In genomic region chr12:106223485-106224391, GRCh38 we compare ENCODE assay signal across 9 cellular contexts. TPM values are rescaled to one million over a fixed set of nuclear protein-coding genes. Genes with fewer than 3 reads are reported as not detected.
DNase-seq lines count a peak whose midpoint lies in the region; ATAC-seq and TF ChIP-seq lines count a peak whose summit lies in the region.
"Had no signal": no experiment of that assay in that cellular context is flagged by ENCODE, and none has a peak within 500 bp of the region (broad histone marks: within the 10 kb centered on the region; RNA-seq: fewer than 3 reads in every experiment).

No MANE protein-coding gene starts in this region.

- no peaks in the 10 kb centered on the region for H4K20me1 ChIP-seq in SU-DHL-6 (ENCODE audit: low read depth, low read length)

- peaks cover 18% of the 10 kb centered on the region for H3K4me1 Mint-ChIP-seq in CD8-positive, alpha-beta T cell (ENCODE audit: low read depth)
- peaks cover 23% of the 10 kb centered on the region for H3K4me1 Mint-ChIP-seq in activated naive CD8-positive, alpha-beta T cell treated with anti-CD3 and anti-CD28 coated beads, Interleukin-2, amount 10 ng/mL, durations not matched to agents 7 days and 5 days

- no peaks in the 10 kb centered on the region for H3K79me2 ChIP-seq in SU-DHL-6 (ENCODE audit: insufficient read depth, low read length)

- no peak overlapping the region for H3K27ac Mint-ChIP-seq in CD8-positive, alpha-beta T cell
- H3K27ac Mint-ChIP-seq in activated naive CD8-positive, alpha-beta T cell treated with anti-CD3 and anti-CD28 coated beads, Interleukin-2, amount 10 ng/mL, durations not matched to agents 7 days and 5 days: no peak overlapping the region

- no peaks in the 10 kb centered on the region for H3K9me2 ChIP-seq in SU-DHL-6 (replicated peaks; ENCODE audit: insufficient read depth, low read length)

- WGBS in heart left ventricle, 4 donors: 32 to 43% (median 39%) methylated on average over 9 of the region's 9 CpGs

- no peak for TF ChIP-seq POLR2A in heart left ventricle (IDR thresholded peaks at IDR 0.05)

- no peaks in the 10 kb centered on the region for H3K27me3 ChIP-seq in CD8-positive, alpha-beta T cell (ENCODE audit: insufficient read depth, low read length)
- H3K27me3 ChIP-seq in SU-DHL-6 (ENCODE audit: low read length) (no peaks in the 10 kb centered on the region), heart left ventricle (no peaks in the 10 kb centered on the region)

- H3K4me2 ChIP-seq in SU-DHL-6 (ENCODE audit: low read depth, low read length, poor library complexity, severe bottlenecking): no peak overlapping the region

- ATAC-seq in CD8-positive, alpha-beta T cell: peak; percentile 63
- peak; percentile 69 for ATAC-seq in GM21423 (IDR thresholded peaks at IDR 0.05; ENCODE audit: unreplicated experiment)
- ATAC-seq in activated naive CD8-positive, alpha-beta T cell treated with anti-CD3 and anti-CD28 coated beads, Interleukin-2, amount 10 ng/mL, durations not matched to agents 7 days and 5 days (ENCODE audit: low read depth): peak; percentile 65
- peak; percentile 38 to 79 (median 75) for ATAC-seq in heart left ventricle
- no peak for ATAC-seq in GM21717 (IDR thresholded peaks at IDR 0.05; ENCODE audit: unreplicated experiment)

- no peaks in the 10 kb centered on the region for H3F3A ChIP-seq in SU-DHL-6 (ENCODE audit: insufficient read depth)

- H3K36me3 ChIP-seq in CD8-positive, alpha-beta T cell (ENCODE audit: insufficient read depth, low read length): no peaks in the 10 kb centered on the region
- H3K36me3 ChIP-seq in SU-DHL-6 (ENCODE audit: low read length): no peaks in the 10 kb centered on the region
- no peaks in the 10 kb centered on the region for H3K36me3 ChIP-seq in heart left ventricle

- no peak overlapping the region for H3K9ac ChIP-seq in SU-DHL-6 (ENCODE audit: low read length)

- H3K9me3 Mint-ChIP-seq in CD8-positive, alpha-beta T cell: no peaks in the 10 kb centered on the region
- H3K9me3 Mint-ChIP-seq in activated naive CD8-positive, alpha-beta T cell treated with anti-CD3 and anti-CD28 coated beads, Interleukin-2, amount 10 ng/mL, durations not matched to agents 7 days and 5 days: no peaks in the 10 kb centered on the region

- no peak overlapping the region for H3K4me3 Mint-ChIP-seq in CD8-positive, alpha-beta T cell
- H3K4me3 Mint-ChIP-seq in activated naive CD8-positive, alpha-beta T cell treated with anti-CD3 and anti-CD28 coated beads, Interleukin-2, amount 10 ng/mL, durations not matched to agents 7 days and 5 days: no peak overlapping the region

- H3K27ac ChIP-seq in CD8-positive, alpha-beta T cell (ENCODE audit: low read depth, low read length): no peak overlapping the region
- H3K27ac ChIP-seq in SU-DHL-6 (ENCODE audit: low read depth, low read length) (no peak overlapping the region), heart left ventricle (no peak overlapping the region)

- no peaks in the 10 kb centered on the region for H3K9me3 ChIP-seq in CD8-positive, alpha-beta T cell (ENCODE audit: low read length)
- H3K9me3 ChIP-seq in SU-DHL-6 (ENCODE audit: insufficient read depth, low read length) (no peaks in the 10 kb centered on the region), heart left ventricle (peaks cover 0 to 1% (median 0%) of the 10 kb centered on the region in 12 donors)

- peaks cover 18% of the 10 kb centered on the region for H3K4me1 ChIP-seq in CD8-positive, alpha-beta T cell (ENCODE audit: insufficient read depth, low read length)
- peaks cover 0 to 19% (median 8%) of the 10 kb centered on the region in 12 donors for H3K4me1 ChIP-seq in heart left ventricle

- no peak overlapping the region for H3K4me3 ChIP-seq in CD8-positive, alpha-beta T cell (ENCODE audit: low read depth, low read length)
- H3K4me3 ChIP-seq in SU-DHL-6 (ENCODE audit: insufficient read depth, low read length, poor library complexity, severe bottlenecking): no peak overlapping the region
- H3K4me3 ChIP-seq in heart left ventricle: no peak overlapping the region

- H2AFZ ChIP-seq in SU-DHL-6 (ENCODE audit: low read depth, low read length, severe bottlenecking): no peak overlapping the region

- intact Hi-C loops in CD8-positive, alpha-beta T cell (cut with DNase I, micrococcal nuclease): loop anchor here (1.0 to 10.0 kb wide), 3 partner anchors 691 to 803 kb away; no protein-coding TSS in a partner anchor
- intact Hi-C loops in heart left ventricle (cut with DNase I): loop anchor here in 9 of 10 donors (1.0 to 10.0 kb wide), 6 partner anchors 86 to 803 kb away; partner anchors contain the start of gene NUAK1 (in 2 of the 9)

- TF ChIP-seq CTCF in CD8-positive, alpha-beta T cell (IDR thresholded peaks at IDR 0.05): peak; percentile 90
- TF ChIP-seq CTCF in SU-DHL-6 (IDR thresholded peaks at IDR 0.05; ENCODE audit: insufficient read depth, low read length, poor library complexity, severe bottlenecking) (peak; percentile 71), heart left ventricle (IDR thresholded peaks at IDR 0.05) (peak; percentile 92 to 98 (median 94))

- H3K27me3 Mint-ChIP-seq in CD8-positive, alpha-beta T cell (ENCODE audit: low read depth): peaks cover 6% of the 10 kb centered on the region
- H3K27me3 Mint-ChIP-seq in activated naive CD8-positive, alpha-beta T cell treated with anti-CD3 and anti-CD28 coated beads, Interleukin-2, amount 10 ng/mL, durations not matched to agents 7 days and 5 days: peaks cover 8% of the 10 kb centered on the region

- CTCF ChIA-PET in CD8-positive, alpha-beta T cell (lab: Charles Lee): interaction anchor here (0.6 to 1.9 kb wide), 36 partner anchors 9 to 803 kb away, joined by 3 to 21 read pairs (median 4); partner anchors contain the start of genes POLR3B and TCP11L2

- H3K36me3 Mint-ChIP-seq in CD8-positive, alpha-beta T cell: no peaks in the 10 kb centered on the region
- H3K36me3 Mint-ChIP-seq in activated naive CD8-positive, alpha-beta T cell treated with anti-CD3 and anti-CD28 coated beads, Interleukin-2, amount 10 ng/mL, durations not matched to agents 7 days and 5 days: no peaks in the 10 kb centered on the region
- H3K36me3 Mint-ChIP-seq: IgD-negative memory B cell had no signal

- peak; percentile 49 to 82 (median 67) for DNase-seq in CD8-positive, alpha-beta T cell
- DNase-seq in MV-4-11 (lab: John Stamatoyannopoulos, UW): peak; percentile 58
- DNase-seq in activated naive CD8-positive, alpha-beta T cell treated with anti-CD3 and anti-CD28 coated beads, Interleukin-2, amount 10 ng/mL, durations not matched to agents 7 days and 5 days: peak; percentile 70
- peak; percentile 68 to 79 (median 74) for DNase-seq in heart left ventricle
- peak; percentile 80 for DNase-seq in retina

- POLR2A ChIA-PET in CD8-positive, alpha-beta T cell (lab: Charles Lee): interaction anchor here (0.9 to 1.2 kb wide), 2 partner anchors 59 to 78 kb away, joined by 3 to 5 read pairs; no protein-coding TSS in a partner anchor
- POLR2A ChIA-PET in activated naive CD8-positive, alpha-beta T cell treated with anti-CD3 and anti-CD28 coated beads, Interleukin-2, amount 10 ng/mL, durations not matched to agents 7 days and 5 days (lab: Charles Lee): no interaction called here

RNA-seq across cellular contexts. Expression of gene CKAP4, which starts 24.1 kb away (rescaled TPM):
- total RNA-seq in CD8-positive, alpha-beta T cell: 10 to 100 TPM; 19.3 to 19.7 TPM
- total RNA-seq in activated naive CD8-positive, alpha-beta T cell treated with anti-CD3 and anti-CD28 coated beads, Interleukin-2, amount 10 ng/mL, durations not matched to agents 7 days and 5 days: 1 to 10 TPM; 3.9 TPM
- total RNA-seq in heart left ventricle: 10 to 100 TPM; 39.9 to 70.7 (median 53.7) TPM
- 10 to 100 TPM; 19.0 to 61.5 TPM for polyA plus RNA-seq in heart left ventricle

Comparison
In these comparisons a context has a peak if more than half of its experiments do, and no peak if none do; other contexts are left out.
1. RNA of gene CKAP4, which starts 24.1 kb away (total RNA-seq): 39.9 to 70.7 TPM in heart left ventricle and 19.3 to 19.7 TPM in CD8-positive, alpha-beta T cell; 3.9 TPM in activated naive CD8-positive, alpha-beta T cell treated with anti-CD3 and anti-CD28 coated beads, Interleukin-2, amount 10 ng/mL, durations not matched to agents 7 days and 5 days; every median in the first group is over 4 times any median in the second.
2. Peak in every context shown above with its lines, with median percentiles within 50 percentile points of each other: DNase-seq and CTCF ChIP-seq.